1 cellular context compared by ENCODE assay signal in the genomic region with DNA sequence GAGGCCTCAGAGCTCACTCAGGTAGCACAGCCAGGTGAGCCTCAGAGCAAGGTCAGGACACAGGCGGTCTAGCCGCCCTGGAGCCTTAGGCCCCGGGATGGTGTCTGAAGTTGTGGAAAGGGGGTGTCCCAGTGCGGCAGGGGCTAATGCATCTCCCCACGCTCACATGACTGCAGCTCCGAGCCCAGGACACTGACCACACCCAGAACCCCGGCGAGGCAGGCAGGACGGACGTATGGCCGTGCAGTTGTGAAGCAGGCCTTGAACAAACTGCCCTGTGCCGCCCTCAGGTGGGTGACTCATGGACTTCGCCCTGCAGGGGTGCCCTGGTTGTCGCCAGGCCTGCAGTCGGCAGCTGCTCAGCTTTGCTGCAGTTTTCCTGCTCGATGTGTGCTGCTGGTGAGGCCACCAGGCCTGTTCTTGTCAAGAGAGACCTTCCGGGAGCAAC.
TF ChIP-seq lines count a peak whose summit lies in the region.

No MANE protein-coding gene starts in this region.

TF ChIP-seq in HepG2, 621 proteins besides CTCF, POLR2A, EP300 and RAD21 (continued from another document and continues in another):
- TF ChIP-seq, protein P1, sequence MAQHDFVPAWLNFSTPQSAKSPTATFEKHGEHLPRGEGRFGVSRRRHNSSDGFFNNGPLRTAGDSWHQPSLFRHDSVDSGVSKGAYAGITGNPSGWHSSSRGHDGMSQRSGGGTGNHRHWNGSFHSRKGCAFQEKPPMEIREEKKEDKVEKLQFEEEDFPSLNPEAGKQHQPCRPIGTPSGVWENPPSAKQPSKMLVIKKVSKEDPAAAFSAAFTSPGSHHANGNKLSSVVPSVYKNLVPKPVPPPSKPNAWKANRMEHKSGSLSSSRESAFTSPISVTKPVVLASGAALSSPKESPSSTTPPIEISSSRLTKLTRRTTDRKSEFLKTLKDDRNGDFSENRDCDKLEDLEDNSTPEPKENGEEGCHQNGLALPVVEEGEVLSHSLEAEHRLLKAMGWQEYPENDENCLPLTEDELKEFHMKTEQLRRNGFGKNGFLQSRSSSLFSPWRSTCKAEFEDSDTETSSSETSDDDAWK (CRISPR knock-in tag; IDR thresholded peaks at IDR 0.05) = no peak
- peak; percentile 56 for TF ChIP-seq RARA (CRISPR knock-in tag; IDR thresholded peaks at IDR 0.05)
- TF ChIP-seq, protein P2, sequence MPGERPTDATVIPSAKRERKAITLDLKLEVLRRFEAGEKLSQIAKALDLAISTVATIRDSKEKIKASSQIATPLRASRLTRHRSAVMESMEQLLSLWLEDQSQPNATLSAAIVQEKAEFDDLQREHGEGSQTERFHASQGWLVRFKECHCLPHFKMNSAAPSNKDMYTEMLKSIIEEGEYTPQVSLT (CRISPR knock-in tag; IDR thresholded peaks at IDR 0.05; ENCODE audit: borderline replicate concordance, low read depth) = no peak
- no peak for TF ChIP-seq ARNT2 (CRISPR knock-in tag; IDR thresholded peaks at IDR 0.05; ENCODE audit: low read depth)
- TF ChIP-seq, protein P3, sequence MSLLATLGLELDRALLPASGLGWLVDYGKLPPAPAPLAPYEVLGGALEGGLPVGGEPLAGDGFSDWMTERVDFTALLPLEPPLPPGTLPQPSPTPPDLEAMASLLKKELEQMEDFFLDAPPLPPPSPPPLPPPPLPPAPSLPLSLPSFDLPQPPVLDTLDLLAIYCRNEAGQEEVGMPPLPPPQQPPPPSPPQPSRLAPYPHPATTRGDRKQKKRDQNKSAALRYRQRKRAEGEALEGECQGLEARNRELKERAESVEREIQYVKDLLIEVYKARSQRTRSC (CRISPR knock-in tag; IDR thresholded peaks at IDR 0.05; ENCODE audit: low read depth) = no peak
- TF ChIP-seq, protein P4, sequence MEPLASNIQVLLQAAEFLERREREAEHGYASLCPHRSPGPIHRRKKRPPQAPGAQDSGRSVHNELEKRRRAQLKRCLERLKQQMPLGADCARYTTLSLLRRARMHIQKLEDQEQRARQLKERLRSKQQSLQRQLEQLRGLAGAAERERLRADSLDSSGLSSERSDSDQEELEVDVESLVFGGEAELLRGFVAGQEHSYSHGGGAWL (CRISPR knock-in tag; IDR thresholded peaks at IDR 0.05) = no peak; the same call in 1 of the 2 replicates
- no peak for TF ChIP-seq THYN1 (CRISPR knock-in tag; IDR thresholded peaks at IDR 0.05; ENCODE audit: borderline replicate concordance, low read depth)
- TF ChIP-seq MED13 (CRISPR knock-in tag; IDR thresholded peaks at IDR 0.05) = no peak
- TF ChIP-seq, protein P5, sequence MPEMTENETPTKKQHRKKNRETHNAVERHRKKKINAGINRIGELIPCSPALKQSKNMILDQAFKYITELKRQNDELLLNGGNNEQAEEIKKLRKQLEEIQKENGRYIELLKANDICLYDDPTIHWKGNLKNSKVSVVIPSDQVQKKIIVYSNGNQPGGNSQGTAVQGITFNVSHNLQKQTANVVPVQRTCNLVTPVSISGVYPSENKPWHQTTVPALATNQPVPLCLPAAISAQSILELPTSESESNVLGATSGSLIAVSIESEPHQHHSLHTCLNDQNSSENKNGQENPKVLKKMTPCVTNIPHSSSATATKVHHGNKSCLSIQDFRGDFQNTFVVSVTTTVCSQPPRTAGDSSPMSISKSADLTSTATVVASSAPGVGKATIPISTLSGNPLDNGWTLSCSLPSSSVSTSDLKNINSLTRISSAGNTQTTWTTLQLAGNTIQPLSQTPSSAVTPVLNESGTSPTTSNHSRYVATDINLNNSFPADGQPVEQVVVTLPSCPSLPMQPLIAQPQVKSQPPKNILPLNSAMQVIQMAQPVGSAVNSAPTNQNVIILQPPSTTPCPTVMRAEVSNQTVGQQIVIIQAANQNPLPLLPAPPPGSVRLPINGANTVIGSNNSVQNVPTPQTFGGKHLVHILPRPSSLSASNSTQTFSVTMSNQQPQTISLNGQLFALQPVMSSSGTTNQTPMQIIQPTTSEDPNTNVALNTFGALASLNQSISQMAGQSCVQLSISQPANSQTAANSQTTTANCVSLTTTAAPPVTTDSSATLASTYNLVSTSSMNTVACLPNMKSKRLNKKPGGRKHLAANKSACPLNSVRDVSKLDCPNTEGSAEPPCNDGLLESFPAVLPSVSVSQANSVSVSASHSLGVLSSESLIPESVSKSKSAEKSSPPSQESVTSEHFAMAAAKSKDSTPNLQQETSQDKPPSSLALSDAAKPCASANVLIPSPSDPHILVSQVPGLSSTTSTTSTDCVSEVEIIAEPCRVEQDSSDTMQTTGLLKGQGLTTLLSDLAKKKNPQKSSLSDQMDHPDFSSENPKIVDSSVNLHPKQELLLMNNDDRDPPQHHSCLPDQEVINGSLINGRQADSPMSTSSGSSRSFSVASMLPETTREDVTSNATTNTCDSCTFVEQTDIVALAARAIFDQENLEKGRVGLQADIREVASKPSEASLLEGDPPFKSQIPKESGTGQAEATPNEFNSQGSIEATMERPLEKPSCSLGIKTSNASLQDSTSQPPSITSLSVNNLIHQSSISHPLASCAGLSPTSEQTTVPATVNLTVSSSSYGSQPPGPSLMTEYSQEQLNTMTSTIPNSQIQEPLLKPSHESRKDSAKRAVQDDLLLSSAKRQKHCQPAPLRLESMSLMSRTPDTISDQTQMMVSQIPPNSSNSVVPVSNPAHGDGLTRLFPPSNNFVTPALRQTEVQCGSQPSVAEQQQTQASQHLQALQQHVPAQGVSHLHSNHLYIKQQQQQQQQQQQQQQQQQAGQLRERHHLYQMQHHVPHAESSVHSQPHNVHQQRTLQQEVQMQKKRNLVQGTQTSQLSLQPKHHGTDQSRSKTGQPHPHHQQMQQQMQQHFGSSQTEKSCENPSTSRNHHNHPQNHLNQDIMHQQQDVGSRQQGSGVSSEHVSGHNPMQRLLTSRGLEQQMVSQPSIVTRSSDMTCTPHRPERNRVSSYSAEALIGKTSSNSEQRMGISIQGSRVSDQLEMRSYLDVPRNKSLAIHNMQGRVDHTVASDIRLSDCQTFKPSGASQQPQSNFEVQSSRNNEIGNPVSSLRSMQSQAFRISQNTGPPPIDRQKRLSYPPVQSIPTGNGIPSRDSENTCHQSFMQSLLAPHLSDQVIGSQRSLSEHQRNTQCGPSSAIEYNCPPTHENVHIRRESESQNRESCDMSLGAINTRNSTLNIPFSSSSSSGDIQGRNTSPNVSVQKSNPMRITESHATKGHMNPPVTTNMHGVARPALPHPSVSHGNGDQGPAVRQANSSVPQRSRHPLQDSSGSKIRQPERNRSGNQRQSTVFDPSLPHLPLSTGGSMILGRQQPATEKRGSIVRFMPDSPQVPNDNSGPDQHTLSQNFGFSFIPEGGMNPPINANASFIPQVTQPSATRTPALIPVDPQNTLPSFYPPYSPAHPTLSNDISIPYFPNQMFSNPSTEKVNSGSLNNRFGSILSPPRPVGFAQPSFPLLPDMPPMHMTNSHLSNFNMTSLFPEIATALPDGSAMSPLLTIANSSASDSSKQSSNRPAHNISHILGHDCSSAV (CRISPR knock-in tag; IDR thresholded peaks at IDR 0.05; ENCODE audit: borderline replicate concordance) = no peak
- TF ChIP-seq ZFP36 (IDR thresholded peaks at IDR 0.05; ENCODE audit: borderline replicate concordance, low read depth, low read length, partially characterized antibody) = no peak
- peak; percentile 92 for TF ChIP-seq HOXA3 (CRISPR knock-in tag; IDR thresholded peaks at IDR 0.05)
- no peak for TF ChIP-seq ZNF282 (IDR thresholded peaks at IDR 0.05; ENCODE audit: partially characterized antibody)
- peak; percentile 96 for TF ChIP-seq HNF4A (CRISPR knock-in tag; IDR thresholded peaks at IDR 0.05)
- TF ChIP-seq ZNF20 (CRISPR knock-in tag; IDR thresholded peaks at IDR 0.05) = no peak
- no peak for TF ChIP-seq ZNF558 (CRISPR knock-in tag; IDR thresholded peaks at IDR 0.05; ENCODE audit: borderline replicate concordance)
- TF ChIP-seq FOXK2 (IDR thresholded peaks at IDR 0.05) = no peak
- peak; percentile 95 for TF ChIP-seq KMT2A (CRISPR knock-in tag; IDR thresholded peaks at IDR 0.05)
- peak; percentile 73; the same call in 1 of the 2 replicates for TF ChIP-seq MIER3 (CRISPR knock-in tag; IDR thresholded peaks at IDR 0.05; ENCODE audit: borderline replicate concordance)
- peak; percentile 58 for TF ChIP-seq THAP11 (CRISPR knock-in tag; IDR thresholded peaks at IDR 0.05)
- TF ChIP-seq ZNF562 (CRISPR knock-in tag; IDR thresholded peaks at IDR 0.05; ENCODE audit: borderline replicate concordance) = no peak
- no peak; the same call in 1 of the 2 replicates for TF ChIP-seq SOX5 (CRISPR knock-in tag; IDR thresholded peaks at IDR 0.05; ENCODE audit: borderline replicate concordance)
- TF ChIP-seq ZFP62 (CRISPR knock-in tag; IDR thresholded peaks at IDR 0.05) = no peak
- no peak for TF ChIP-seq POLR2G (IDR thresholded peaks at IDR 0.05; ENCODE audit: low read depth, low read length)
- no peak for TF ChIP-seq ZNF7 (CRISPR knock-in tag; IDR thresholded peaks at IDR 0.05)
- TF ChIP-seq, protein P6, sequence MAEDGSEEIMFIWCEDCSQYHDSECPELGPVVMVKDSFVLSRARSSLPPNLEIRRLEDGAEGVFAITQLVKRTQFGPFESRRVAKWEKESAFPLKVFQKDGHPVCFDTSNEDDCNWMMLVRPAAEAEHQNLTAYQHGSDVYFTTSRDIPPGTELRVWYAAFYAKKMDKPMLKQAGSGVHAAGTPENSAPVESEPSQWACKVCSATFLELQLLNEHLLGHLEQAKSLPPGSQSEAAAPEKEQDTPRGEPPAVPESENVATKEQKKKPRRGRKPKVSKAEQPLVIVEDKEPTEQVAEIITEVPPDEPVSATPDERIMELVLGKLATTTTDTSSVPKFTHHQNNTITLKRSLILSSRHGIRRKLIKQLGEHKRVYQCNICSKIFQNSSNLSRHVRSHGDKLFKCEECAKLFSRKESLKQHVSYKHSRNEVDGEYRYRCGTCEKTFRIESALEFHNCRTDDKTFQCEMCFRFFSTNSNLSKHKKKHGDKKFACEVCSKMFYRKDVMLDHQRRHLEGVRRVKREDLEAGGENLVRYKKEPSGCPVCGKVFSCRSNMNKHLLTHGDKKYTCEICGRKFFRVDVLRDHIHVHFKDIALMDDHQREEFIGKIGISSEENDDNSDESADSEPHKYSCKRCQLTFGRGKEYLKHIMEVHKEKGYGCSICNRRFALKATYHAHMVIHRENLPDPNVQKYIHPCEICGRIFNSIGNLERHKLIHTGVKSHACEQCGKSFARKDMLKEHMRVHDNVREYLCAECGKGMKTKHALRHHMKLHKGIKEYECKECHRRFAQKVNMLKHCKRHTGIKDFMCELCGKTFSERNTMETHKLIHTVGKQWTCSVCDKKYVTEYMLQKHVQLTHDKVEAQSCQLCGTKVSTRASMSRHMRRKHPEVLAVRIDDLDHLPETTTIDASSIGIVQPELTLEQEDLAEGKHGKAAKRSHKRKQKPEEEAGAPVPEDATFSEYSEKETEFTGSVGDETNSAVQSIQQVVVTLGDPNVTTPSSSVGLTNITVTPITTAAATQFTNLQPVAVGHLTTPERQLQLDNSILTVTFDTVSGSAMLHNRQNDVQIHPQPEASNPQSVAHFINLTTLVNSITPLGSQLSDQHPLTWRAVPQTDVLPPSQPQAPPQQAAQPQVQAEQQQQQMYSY (CRISPR knock-in tag; IDR thresholded peaks at IDR 0.05) = no peak
- TF ChIP-seq, protein P7, sequence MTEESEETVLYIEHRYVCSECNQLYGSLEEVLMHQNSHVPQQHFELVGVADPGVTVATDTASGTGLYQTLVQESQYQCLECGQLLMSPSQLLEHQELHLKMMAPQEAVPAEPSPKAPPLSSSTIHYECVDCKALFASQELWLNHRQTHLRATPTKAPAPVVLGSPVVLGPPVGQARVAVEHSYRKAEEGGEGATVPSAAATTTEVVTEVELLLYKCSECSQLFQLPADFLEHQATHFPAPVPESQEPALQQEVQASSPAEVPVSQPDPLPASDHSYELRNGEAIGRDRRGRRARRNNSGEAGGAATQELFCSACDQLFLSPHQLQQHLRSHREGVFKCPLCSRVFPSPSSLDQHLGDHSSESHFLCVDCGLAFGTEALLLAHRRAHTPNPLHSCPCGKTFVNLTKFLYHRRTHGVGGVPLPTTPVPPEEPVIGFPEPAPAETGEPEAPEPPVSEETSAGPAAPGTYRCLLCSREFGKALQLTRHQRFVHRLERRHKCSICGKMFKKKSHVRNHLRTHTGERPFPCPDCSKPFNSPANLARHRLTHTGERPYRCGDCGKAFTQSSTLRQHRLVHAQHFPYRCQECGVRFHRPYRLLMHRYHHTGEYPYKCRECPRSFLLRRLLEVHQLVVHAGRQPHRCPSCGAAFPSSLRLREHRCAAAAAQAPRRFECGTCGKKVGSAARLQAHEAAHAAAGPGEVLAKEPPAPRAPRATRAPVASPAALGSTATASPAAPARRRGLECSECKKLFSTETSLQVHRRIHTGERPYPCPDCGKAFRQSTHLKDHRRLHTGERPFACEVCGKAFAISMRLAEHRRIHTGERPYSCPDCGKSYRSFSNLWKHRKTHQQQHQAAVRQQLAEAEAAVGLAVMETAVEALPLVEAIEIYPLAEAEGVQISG (CRISPR knock-in tag; IDR thresholded peaks at IDR 0.05) = peak; percentile 82
- TF ChIP-seq PHB2 (IDR thresholded peaks at IDR 0.05; ENCODE audit: partially characterized antibody) = no peak
- no peak for TF ChIP-seq ZNF253 (CRISPR knock-in tag; IDR thresholded peaks at IDR 0.05; ENCODE audit: borderline replicate concordance)
- peak; percentile 83 for TF ChIP-seq FOXO1 (CRISPR knock-in tag; IDR thresholded peaks at IDR 0.05)
- TF ChIP-seq YEATS2 (CRISPR knock-in tag; IDR thresholded peaks at IDR 0.05; ENCODE audit: borderline replicate concordance) = peak; percentile 79; the same call in 1 of the 2 replicates
- TF ChIP-seq, protein P8, sequence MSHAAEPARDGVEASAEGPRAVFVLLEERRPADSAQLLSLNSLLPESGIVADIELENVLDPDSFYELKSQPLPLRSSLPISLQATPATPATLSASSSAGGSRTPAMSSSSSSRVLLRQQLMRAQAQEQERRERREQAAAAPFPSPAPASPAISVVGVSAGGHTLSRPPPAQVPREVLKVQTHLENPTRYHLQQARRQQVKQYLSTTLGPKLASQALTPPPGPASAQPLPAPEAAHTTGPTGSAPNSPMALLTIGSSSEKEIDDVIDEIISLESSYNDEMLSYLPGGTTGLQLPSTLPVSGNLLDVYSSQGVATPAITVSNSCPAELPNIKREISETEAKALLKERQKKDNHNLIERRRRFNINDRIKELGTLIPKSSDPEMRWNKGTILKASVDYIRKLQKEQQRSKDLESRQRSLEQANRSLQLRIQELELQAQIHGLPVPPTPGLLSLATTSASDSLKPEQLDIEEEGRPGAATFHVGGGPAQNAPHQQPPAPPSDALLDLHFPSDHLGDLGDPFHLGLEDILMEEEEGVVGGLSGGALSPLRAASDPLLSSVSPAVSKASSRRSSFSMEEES (CRISPR knock-in tag; IDR thresholded peaks at IDR 0.05) = peak; percentile 77; the same call in 1 of the 2 replicates
- TF ChIP-seq ZNF382 (CRISPR knock-in tag; IDR thresholded peaks at IDR 0.05; ENCODE audit: borderline replicate concordance) = no peak
- TF ChIP-seq MED1 (CRISPR knock-in tag; IDR thresholded peaks at IDR 0.05) = peak; percentile 78
- TF ChIP-seq, protein P9, sequence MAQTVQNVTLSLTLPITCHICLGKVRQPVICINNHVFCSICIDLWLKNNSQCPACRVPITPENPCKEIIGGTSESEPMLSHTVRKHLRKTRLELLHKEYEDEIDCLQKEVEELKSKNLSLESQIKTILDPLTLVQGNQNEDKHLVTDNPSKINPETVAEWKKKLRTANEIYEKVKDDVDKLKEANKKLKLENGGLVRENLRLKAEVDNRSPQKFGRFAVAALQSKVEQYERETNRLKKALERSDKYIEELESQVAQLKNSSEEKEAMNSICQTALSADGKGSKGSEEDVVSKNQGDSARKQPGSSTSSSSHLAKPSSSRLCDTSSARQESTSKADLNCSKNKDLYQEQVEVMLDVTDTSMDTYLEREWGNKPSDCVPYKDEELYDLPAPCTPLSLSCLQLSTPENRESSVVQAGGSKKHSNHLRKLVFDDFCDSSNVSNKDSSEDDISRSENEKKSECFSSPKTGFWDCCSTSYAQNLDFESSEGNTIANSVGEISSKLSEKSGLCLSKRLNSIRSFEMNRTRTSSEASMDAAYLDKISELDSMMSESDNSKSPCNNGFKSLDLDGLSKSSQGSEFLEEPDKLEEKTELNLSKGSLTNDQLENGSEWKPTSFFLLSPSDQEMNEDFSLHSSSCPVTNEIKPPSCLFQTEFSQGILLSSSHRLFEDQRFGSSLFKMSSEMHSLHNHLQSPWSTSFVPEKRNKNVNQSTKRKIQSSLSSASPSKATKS (CRISPR knock-in tag; IDR thresholded peaks at IDR 0.05) = no peak
- no peak for TF ChIP-seq ZNF30 (CRISPR knock-in tag; IDR thresholded peaks at IDR 0.05)
